Comparison of ENCODE assay signal across 21 cellular contexts in the genomic region with DNA sequence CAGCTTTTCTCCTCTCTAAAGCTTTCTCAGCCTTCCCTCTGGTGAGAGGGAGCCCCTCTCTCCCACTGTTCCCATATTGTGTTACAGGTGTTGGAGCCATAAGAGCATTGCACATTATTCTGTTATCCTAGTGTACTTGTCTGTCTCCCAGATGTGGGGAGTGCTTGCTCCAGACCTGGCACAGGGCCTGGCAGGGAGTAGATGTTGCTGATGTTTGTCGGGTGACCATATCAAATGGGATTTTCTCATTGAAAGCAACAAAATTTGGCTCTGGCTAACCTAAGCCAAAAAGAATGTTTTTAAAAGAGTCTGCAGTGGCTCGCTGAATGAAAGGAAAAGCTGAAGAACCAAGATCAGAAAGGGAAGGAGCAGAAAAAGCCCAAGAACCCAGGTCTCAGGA. TPM values are rescaled to one million over a fixed set of nuclear protein-coding genes. Genes with fewer than 3 reads are reported as not detected.
DNase-seq lines count a peak whose midpoint lies in the region; TF ChIP-seq lines count a peak whose summit lies in the region.
"Had no signal": no experiment of that assay in that cellular context is flagged by ENCODE, and none has a peak within 500 bp of the region (broad histone marks: within the 10 kb centered on the region; RNA-seq: fewer than 3 reads in every experiment).

No MANE protein-coding gene starts in this region.

- H3F3A ChIP-seq in neural progenitor cell (ENCODE audit: low read depth) = no peaks in the 10 kb centered on the region

- H4K20me1 ChIP-seq in neural progenitor cell (ENCODE audit: low read depth) = no peaks in the 10 kb centered on the region

- H3K27me3 Mint-ChIP-seq in neural progenitor cell (ENCODE audit: insufficient read depth, low read depth) = peaks cover 6% of the 10 kb centered on the region

- no peaks in the 10 kb centered on the region for H3K79me2 ChIP-seq in neural progenitor cell (ENCODE audit: low read depth)

- no peak overlapping the region for H3K4me3 ChIP-seq in AG10803 (ENCODE audit: low read length)
- no peak overlapping the region for H3K4me3 ChIP-seq in adipocyte (ENCODE audit: low read length)
- no peak overlapping the region for H3K4me3 ChIP-seq in fibroblast of mammary gland (ENCODE audit: control insufficient read depth, low read depth, low read length)
- H3K4me3 ChIP-seq in neural progenitor cell = no peak overlapping the region
- H3K4me3 ChIP-seq: A549, GM12878, GM23338 had no signal

- no peak for TF ChIP-seq CTCF in AG10803 (conservative IDR thresholded peaks at IDR 0.05; ENCODE audit: low read length)
- no peak for TF ChIP-seq CTCF in fibroblast of mammary gland (conservative IDR thresholded peaks at IDR 0.05; ENCODE audit: control insufficient read depth, insufficient read depth, low read depth, low read length)
- TF ChIP-seq CTCF in neural progenitor cell (IDR thresholded peaks at IDR 0.05) = no peak

- H3K9me3 ChIP-seq in adipocyte (ENCODE audit: control insufficient read depth, low read length) = no peaks in the 10 kb centered on the region
- no peaks in the 10 kb centered on the region for H3K9me3 ChIP-seq in neural progenitor cell (ENCODE audit: low read depth)
- H3K9me3 ChIP-seq: A549, Caco-2 had no signal

- no peak overlapping the region for H3K4me2 ChIP-seq in neural progenitor cell
- H3K4me2 ChIP-seq: A549, GM23338 had no signal

- peak; percentile 63 for DNase-seq in AG10803 (ENCODE audit: low read depth)
- peak; percentile 10 for DNase-seq in adipocyte (ENCODE audit: low read depth)
- DNase-seq in fibroblast of mammary gland (ENCODE audit: low read depth) = peak; percentile 8
- DNase-seq in neural progenitor cell (ENCODE audit: low spot score) = no peak
- DNase-seq in NCI-H2171 treated with DMSO at 0.1 percent for 48 hours (lab: John Stamatoyannopoulos, UW) = no peak
- DNase-seq in HCEC 1CT = no peak
- DNase-seq in NCI-H1105 (lab: John Stamatoyannopoulos, UW) = no peak
- DNase-seq: 8988T; ACHN; C1 segment of cervical spinal cord; Caco-2; CD8-positive, alpha-beta T cell; DMS153; EL; GDM1; H9; HFFc6 had no signal

- peaks cover 81% of the 10 kb centered on the region for H3K36me3 ChIP-seq in adipocyte (ENCODE audit: control insufficient read depth, insufficient read depth, low read length, severe bottlenecking)
- H3K36me3 ChIP-seq in neural progenitor cell = no peaks in the 10 kb centered on the region

- no peaks in the 10 kb centered on the region for H3K9me3 Mint-ChIP-seq in neural progenitor cell
- H3K9me3 Mint-ChIP-seq: CD8-positive, alpha-beta T cell; GM23338; H9; HFFc6 had no signal

- no peaks in the 10 kb centered on the region for H3K27me3 ChIP-seq in adipocyte (replicated peaks; ENCODE audit: control insufficient read depth, insufficient read depth, low read length)
- no peaks in the 10 kb centered on the region for H3K27me3 ChIP-seq in neural progenitor cell

- H3K27ac Mint-ChIP-seq in neural progenitor cell = peak overlapping the region; percentile 0
- H3K27ac Mint-ChIP-seq: CD8-positive, alpha-beta T cell; GM23338; H9; HFFc6 had no signal

- no peak overlapping the region for H2AFZ ChIP-seq in neural progenitor cell (replicated peaks)
- H2AFZ ChIP-seq: GM23338 had no signal

- no peak overlapping the region for H3K27ac ChIP-seq in neural progenitor cell
- H3K27ac ChIP-seq: A549 had no signal

- no peak overlapping the region for H3K4me3 Mint-ChIP-seq in neural progenitor cell
- H3K4me3 Mint-ChIP-seq: CD8-positive, alpha-beta T cell; GM23338; H9; HFFc6 had no signal

- no peak overlapping the region for H3K9ac ChIP-seq in adipocyte (ENCODE audit: low read length)
- no peak overlapping the region for H3K9ac ChIP-seq in neural progenitor cell

- peaks cover 3% of the 10 kb centered on the region for H3K36me3 Mint-ChIP-seq in neural progenitor cell

- H3K4me1 Mint-ChIP-seq in neural progenitor cell = no peaks in the 10 kb centered on the region

- H3K4me1 ChIP-seq in adipocyte (ENCODE audit: control insufficient read depth, insufficient read depth, low read length) = peaks cover under 1% of the 10 kb centered on the region
- H3K4me1 ChIP-seq in neural progenitor cell = no peaks in the 10 kb centered on the region
- H3K4me1 ChIP-seq: A549 had no signal

RNA-seq across cellular contexts. Expression of a gene that starts 41.1 kb away (rescaled TPM):
- total RNA-seq in neural progenitor cell (ENCODE audit: low replicate concordance) = 24.6 and 37.1 TPM in 2 replicates
- total RNA-seq: CD8-positive, alpha-beta T cell; H4 had no signal

Comparison
In these comparisons a context has a peak if more than half of its experiments do, and no peak if none do; other contexts are left out.
1. DNase-seq: peak in AG10803 (single experiment), adipocyte (single experiment) and fibroblast of mammary gland (single experiment); none in neural progenitor cell (single experiment), NCI-H2171 treated with DMSO at 0.1 percent for 48 hours (single experiment), HCEC 1CT (single experiment) and NCI-H1105 (single experiment).